13 cellular contexts compared by ENCODE assay signal in genomic region chr11:88555018-88555828, GRCh38.
DNase-seq lines count a peak whose midpoint lies in the region; ATAC-seq, FAIRE-seq and TF ChIP-seq lines count a peak whose summit lies in the region.
"Had no signal": no experiment of that assay in that cellular context is flagged by ENCODE, and none has a peak within 500 bp of the region (broad histone marks: within the 10 kb centered on the region; RNA-seq: fewer than 3 reads in every experiment).

No MANE protein-coding gene starts in this region.

- H3K4me1 ChIP-seq in endothelial cell of umbilical vein (ENCODE audit: control insufficient read depth, extremely low read depth, insufficient read depth, low read length): peaks cover 30% of the 10 kb centered on the region
- H3K4me1 ChIP-seq: psoas muscle had no signal

- H4K20me1 ChIP-seq in endothelial cell of umbilical vein (replicated peaks; ENCODE audit: control insufficient read depth, extremely low read depth, insufficient read depth, low read length): no peaks in the 10 kb centered on the region

- peak overlapping the region; percentile 17 for H2AFZ ChIP-seq in endothelial cell of umbilical vein (ENCODE audit: low read depth, low read length)

- no peaks in the 10 kb centered on the region for H3K36me3 Mint-ChIP-seq in osteocyte (ENCODE audit: unreplicated experiment)
- H3K36me3 Mint-ChIP-seq: activated naive CD8-positive, alpha-beta T cell; stimulated activated naive B cell treated with anti-CD40 and anti-IgM and Interleukin-4, amounts not matched to agents 10 μg/mL and 1 μg/mL and 100 μg/mL, for 72 hours had no signal

- H3K9ac ChIP-seq in endothelial cell of umbilical vein (replicated peaks; ENCODE audit: extremely low read depth, insufficient read depth, low read length): peak overlapping the region; percentile 56

- dilution Hi-C loops in endothelial cell of umbilical vein (cut with MboI; ENCODE audit: extremely low pct_ligation_motif_present, low sequenced_read_pairs): no loop called here

- CTCF ChIA-PET in BJ (lab: Yijun Ruan, JAX) (interaction anchor here (0.7 kb wide), 1 partner anchor 73 kb away, joined by 3 read pairs; no protein-coding TSS in a partner anchor), endothelial cell of umbilical vein (lab: Charles Lee) (interaction anchor here (0.9 to 4.1 kb wide), 11 partner anchors 11 to 539 kb away, joined by 3 to 29 read pairs (median 3); no protein-coding TSS in a partner anchor)

- H3K4me3 Mint-ChIP-seq in osteocyte (ENCODE audit: unreplicated experiment): no peak overlapping the region
- H3K4me3 Mint-ChIP-seq: activated naive CD8-positive, alpha-beta T cell; stimulated activated naive B cell treated with anti-CD40 and anti-IgM and Interleukin-4, amounts not matched to agents 10 μg/mL and 1 μg/mL and 100 μg/mL, for 72 hours had no signal

- peaks cover 41% of the 10 kb centered on the region for H3K27me3 Mint-ChIP-seq in osteocyte (ENCODE audit: unreplicated experiment)

- TF ChIP-seq CTCF in BJ (IDR thresholded peaks at IDR 0.05; ENCODE audit: insufficient read depth, low read depth, low read length) (no peak), endothelial cell of umbilical vein (IDR thresholded peaks at IDR 0.05; ENCODE audit: extremely low read depth in 1 of 2, insufficient read depth in 1 of 2, low read depth in 1 of 2, low read length in 2 of 2) (no peak), osteocyte (IDR thresholded peaks at IDR 0.05) (no peak)

- H3K4me2 ChIP-seq in endothelial cell of umbilical vein (ENCODE audit: insufficient read depth, low read length): peak overlapping the region; percentile 55

- no peak overlapping the region for H3K4me3 ChIP-seq in BJ (ENCODE audit: low read depth, low read length)
- H3K4me3 ChIP-seq in endothelial cell of umbilical vein (replicated peaks in 1 of 3; ENCODE audit: insufficient read depth in 1 of 3, low read depth in 1 of 3, low read length in 3 of 3): no peak overlapping the region
- H3K4me3 ChIP-seq: psoas muscle had no signal

- peak; percentile 82 for FAIRE-seq in endothelial cell of umbilical vein (lab: Jason Lieb, UNC)

- no peaks in the 10 kb centered on the region for H3K9me3 ChIP-seq in endothelial cell of umbilical vein (replicated peaks; ENCODE audit: control insufficient read depth, insufficient read depth, low read length)
- H3K9me3 ChIP-seq: psoas muscle had no signal

- POLR2A ChIA-PET in BJ (lab: Charles Lee) (interaction anchor here (0.6 to 1.1 kb wide), 3 partner anchors 47 to 1131 kb away, joined by 3 to 6 read pairs (median 5); no protein-coding TSS in a partner anchor), endothelial cell of umbilical vein (lab: Charles Lee) (interaction anchor here (0.5 to 0.6 kb wide), 2 partner anchors 19 to 99 kb away, joined by 3 to 4 read pairs; no protein-coding TSS in a partner anchor)

- H3K36me3 ChIP-seq in BJ (ENCODE audit: control insufficient read depth, insufficient read depth, low read length): no peaks in the 10 kb centered on the region
- no peaks in the 10 kb centered on the region for H3K36me3 ChIP-seq in endothelial cell of umbilical vein (ENCODE audit: control insufficient read depth in 2 of 2, extremely low read depth in 1 of 2, insufficient read depth in 2 of 2, low read length in 2 of 2)

- H3K27ac ChIP-seq in endothelial cell of umbilical vein (ENCODE audit: insufficient read depth, low read depth, low read length): peak overlapping the region; percentile 83
- H3K27ac ChIP-seq: psoas muscle had no signal

- no peak for ATAC-seq in GM19452 (IDR thresholded peaks at IDR 0.05; ENCODE audit: unreplicated experiment)
- ATAC-seq: stimulated activated naive B cell treated with anti-CD40 and anti-IgM and Interleukin-4, amounts not matched to agents 10 μg/mL and 1 μg/mL and 100 μg/mL, for 72 hours had no signal

- no peaks in the 10 kb centered on the region for H3K9me1 ChIP-seq in endothelial cell of umbilical vein (replicated peaks; ENCODE audit: control insufficient read depth, extremely low read depth, insufficient read depth, low read length)

- no peaks in the 10 kb centered on the region for H3K9me3 Mint-ChIP-seq in osteocyte (ENCODE audit: unreplicated experiment)
- H3K9me3 Mint-ChIP-seq: stimulated activated naive B cell treated with anti-CD40 and anti-IgM and Interleukin-4, amounts not matched to agents 10 μg/mL and 1 μg/mL and 100 μg/mL, for 72 hours had no signal

- intact Hi-C loops in endothelial cell of umbilical vein (cut with micrococcal nuclease): loop anchor here (1.0 to 10.0 kb wide), 5 partner anchors 19 to 1062 kb away; no protein-coding TSS in a partner anchor

- no peak overlapping the region for H3K27ac Mint-ChIP-seq in osteocyte (ENCODE audit: unreplicated experiment)
- H3K27ac Mint-ChIP-seq: activated naive CD8-positive, alpha-beta T cell; stimulated activated naive B cell treated with anti-CD40 and anti-IgM and Interleukin-4, amounts not matched to agents 10 μg/mL and 1 μg/mL and 100 μg/mL, for 72 hours had no signal

- H3K79me2 ChIP-seq in endothelial cell of umbilical vein (ENCODE audit: control insufficient read depth, insufficient read depth, low read length): no peaks in the 10 kb centered on the region

- no peak for TF ChIP-seq POLR2A in endothelial cell of umbilical vein (IDR thresholded peaks at IDR 0.05; ENCODE audit: low read depth, low read length)

- H3K27me3 ChIP-seq in BJ (ENCODE audit: control insufficient read depth, insufficient read depth, low read length) (no peaks in the 10 kb centered on the region), endothelial cell of umbilical vein (ENCODE audit: control insufficient read depth in 2 of 2, insufficient read depth in 2 of 2, low read length in 2 of 2) (no peaks in the 10 kb centered on the region)

- DNase-seq in BJ (ENCODE audit: low read depth) (peak; percentile 99), NCI-H226 (peak; percentile 93), endothelial cell of umbilical vein (ENCODE audit: low read depth, low spot score) (peak; percentile 99), mucosa of gallbladder (ENCODE audit: low spot score) (peak; percentile 23), iPS-NIHi7 (ENCODE audit: extremely low spot score) (no peak), osteocyte (ENCODE audit: extremely low spot score, unreplicated experiment) (no peak)
- no peak for DNase-seq in activated CD8-positive, alpha-beta memory T cell treated with anti-CD3 and anti-CD28 coated beads, Interleukin-2, amount 50 U/mL, for 48 hours
- DNase-seq: hypothalamus; NCI-H2029 treated with DMSO at 0.1 percent for 48 hours; psoas muscle; stimulated activated naive B cell treated with anti-CD40 and anti-IgM and Interleukin-4, amounts not matched to agents 10 μg/mL and 1 μg/mL and 100 μg/mL, for 72 hours had no signal

- H3K4me1 Mint-ChIP-seq in osteocyte (ENCODE audit: unreplicated experiment): peaks cover 5% of the 10 kb centered on the region
- H3K4me1 Mint-ChIP-seq: stimulated activated naive B cell treated with anti-CD40 and anti-IgM and Interleukin-4, amounts not matched to agents 10 μg/mL and 1 μg/mL and 100 μg/mL, for 72 hours had no signal

- BruUV-seq in endothelial cell of umbilical vein (replicated peaks; lab: Mats Ljungman, UMichigan): TSS peak; percentile 98

TF ChIP-seq in endothelial cell of umbilical vein, 7 proteins besides CTCF, POLR2A, EP300 and RAD21:
- no peak for TF ChIP-seq EZH2 (IDR thresholded peaks at IDR 0.05; ENCODE audit: borderline replicate concordance, low read depth, low read length, severe bottlenecking)
- no peak for TF ChIP-seq MYC (IDR thresholded peaks at IDR 0.05; ENCODE audit: low read depth, low read length)
- TF ChIP-seq FOS (IDR thresholded peaks at IDR 0.05; ENCODE audit: borderline replicate concordance, insufficient read depth, low read length): peak; percentile 97
- peak; percentile 79 for TF ChIP-seq GATA2 (IDR thresholded peaks at IDR 0.05; ENCODE audit: insufficient read depth, insufficient read length, low read depth, low read length)
- TF ChIP-seq JUN (IDR thresholded peaks at IDR 0.05; ENCODE audit: borderline replicate concordance, insufficient read depth, insufficient read length, low read depth): peak; percentile 92
- TF ChIP-seq MAX (IDR thresholded peaks at IDR 0.05; ENCODE audit: insufficient read depth, insufficient read length): peak; percentile 2
- peak; percentile 83 for TF ChIP-seq POLR2AphosphoS5 (IDR thresholded peaks at IDR 0.05; ENCODE audit: insufficient read depth, low read depth, low read length)

Comparison
In these comparisons a context has a peak if more than half of its experiments do, and no peak if none do; other contexts are left out.
1. DNase-seq: peak in BJ (single experiment), NCI-H226 (single experiment), endothelial cell of umbilical vein (single experiment) and mucosa of gallbladder (single experiment); none in iPS-NIHi7 (single experiment), activated CD8-positive, alpha-beta memory T cell treated with anti-CD3 and anti-CD28 coated beads, Interleukin-2, amount 50 U/mL, for 48 hours (single experiment) and osteocyte (single experiment).